2 cellular contexts compared by ENCODE assay signal in genomic region chr17:44934745-44935105, GRCh38.
TF ChIP-seq lines count a peak whose summit lies in the region.

No MANE protein-coding gene starts in this region.

TF ChIP-seq in A549, 52 proteins besides CTCF, POLR2A, EP300 and RAD21:
- TF ChIP-seq RCOR1 (IDR thresholded peaks at IDR 0.05; ENCODE audit: low read depth, low read length) (no peak), ZFP36 (IDR thresholded peaks at IDR 0.05; ENCODE audit: borderline replicate concordance, partially characterized antibody) (no peak), EHMT2 (IDR thresholded peaks at IDR 0.05; ENCODE audit: low read depth) (no peak), HMGXB4 (CRISPR knock-in tag; IDR thresholded peaks at IDR 0.05; ENCODE audit: borderline replicate concordance) (no peak), ELK1 (IDR thresholded peaks at IDR 0.05; ENCODE audit: low read depth, low read length) (no peak)

TF ChIP-seq in IMR-90, 13 proteins besides CTCF, POLR2A, EP300 and RAD21:
- no peak for TF ChIP-seq FOS (IDR thresholded peaks at IDR 0.05; ENCODE audit: low read depth, low read length)
- no peak for TF ChIP-seq SMC3 (IDR thresholded peaks at IDR 0.05; ENCODE audit: low read depth, low read length)
- TF ChIP-seq MAZ (IDR thresholded peaks at IDR 0.05; ENCODE audit: borderline replicate concordance, low read depth, low read length), result no peak
- no peak for TF ChIP-seq CEBPB (IDR thresholded peaks at IDR 0.05; ENCODE audit: low read depth, low read length)
- TF ChIP-seq BHLHE40 (IDR thresholded peaks at IDR 0.05; ENCODE audit: low read depth, low read length), result no peak
- no peak for TF ChIP-seq MAFK (IDR thresholded peaks at IDR 0.05; ENCODE audit: low read depth, low read length)
- no peak for TF ChIP-seq RCOR1 (IDR thresholded peaks at IDR 0.05; ENCODE audit: insufficient replicate concordance, low read length)
- TF ChIP-seq MXI1 (IDR thresholded peaks at IDR 0.05; ENCODE audit: borderline replicate concordance, low read depth, low read length), result no peak
- no peak for TF ChIP-seq ELK1 (IDR thresholded peaks at IDR 0.05; ENCODE audit: borderline replicate concordance, low read depth, low read length)
- no peak for TF ChIP-seq USF2 (IDR thresholded peaks at IDR 0.05; ENCODE audit: low read depth, low read length)
